9 cellular contexts compared by ENCODE assay signal in genomic region chr14:69613312-69614073, GRCh38. TPM values are rescaled to one million over a fixed set of nuclear protein-coding genes. Genes with fewer than 3 reads are reported as not detected.
DNase-seq lines count a peak whose midpoint lies in the region; ATAC-seq and TF ChIP-seq lines count a peak whose summit lies in the region.
"Had no signal": no experiment of that assay in that cellular context is flagged by ENCODE, and none has a peak within 500 bp of the region (broad histone marks: within the 10 kb centered on the region; RNA-seq: fewer than 3 reads in every experiment).

No MANE protein-coding gene starts in this region.

- H3K4me2 ChIP-seq in KMS-11, result peak overlapping the region; percentile 75; the same call in 1 of the 2 replicates

- no peak for ATAC-seq in central memory CD8-positive, alpha-beta T cell (replicated peaks; ENCODE audit: extremely low read depth, poor library complexity, severe bottlenecking)
- ATAC-seq in natural killer cell treated with Interleukin-12 subunit alpha and Interleukin-12 subunit beta and Interleukin-15 and Interleukin-18, amount 100 ng/mL, for 72 hours, result no peak
- no peak for ATAC-seq in GM21447 (IDR thresholded peaks at IDR 0.05; ENCODE audit: unreplicated experiment)

- peak overlapping the region; percentile 94 for H3K27ac Mint-ChIP-seq in central memory CD8-positive, alpha-beta T cell (ENCODE audit: low read depth)
- H3K27ac Mint-ChIP-seq in natural killer cell treated with Interleukin-12 subunit alpha and Interleukin-12 subunit beta and Interleukin-15 and Interleukin-18, amount 100 ng/mL, for 72 hours, result peak overlapping the region; percentile 93 to 96

- no peak overlapping the region for H2AFZ ChIP-seq in KMS-11 (ENCODE audit: low read depth)

- peaks cover 75% of the 10 kb centered on the region for H3K4me1 Mint-ChIP-seq in central memory CD8-positive, alpha-beta T cell
- peaks cover 66 to 76% of the 10 kb centered on the region in 2 donors for H3K4me1 Mint-ChIP-seq in natural killer cell treated with Interleukin-12 subunit alpha and Interleukin-12 subunit beta and Interleukin-15 and Interleukin-18, amount 100 ng/mL, for 72 hours (ENCODE audit: low read depth in 2 of 2)

- no peaks in the 10 kb centered on the region for H3K27me3 Mint-ChIP-seq in central memory CD8-positive, alpha-beta T cell
- H3K27me3 Mint-ChIP-seq in natural killer cell treated with Interleukin-12 subunit alpha and Interleukin-12 subunit beta and Interleukin-15 and Interleukin-18, amount 100 ng/mL, for 72 hours, result no peaks in the 10 kb centered on the region

- peaks cover 60% of the 10 kb centered on the region for H3K4me1 ChIP-seq in KMS-11 (ENCODE audit: low read depth, poor library complexity, severe bottlenecking)

- H3K27me3 ChIP-seq in BJ (ENCODE audit: control insufficient read depth, insufficient read depth, low read length), result no peaks in the 10 kb centered on the region
- no peaks in the 10 kb centered on the region for H3K27me3 ChIP-seq in KMS-11 (ENCODE audit: insufficient read depth, low read depth)

- DNase-seq in BJ (ENCODE audit: low read depth) (no peak), NCI-H128 (lab: John Stamatoyannopoulos, UW; ENCODE audit: unreplicated experiment) (no peak), NCI-H524 (lab: John Stamatoyannopoulos, UW) (no peak)
- no peak for DNase-seq in central memory CD8-positive, alpha-beta T cell (ENCODE audit: low spot score in 2 of 2)
- DNase-seq in natural killer cell treated with Interleukin-12 subunit alpha and Interleukin-12 subunit beta and Interleukin-15 and Interleukin-18, amount 100 ng/mL, for 72 hours (ENCODE audit: low spot score), result no peak
- no peak for DNase-seq in stimulated activated naive CD4-positive, alpha-beta T cell treated with Interleukin-2 at 50 U/mL for 16 hours (lab: John Stamatoyannopoulos, UW)
- DNase-seq: activated CD4-positive, alpha-beta T cell treated with anti-CD3 and anti-CD28 coated beads, Interleukin-2, amount 50 U/mL, for 1 hour had no signal

- H3K4me3 Mint-ChIP-seq in central memory CD8-positive, alpha-beta T cell, result peak overlapping the region; percentile 80
- H3K4me3 Mint-ChIP-seq in natural killer cell treated with Interleukin-12 subunit alpha and Interleukin-12 subunit beta and Interleukin-15 and Interleukin-18, amount 100 ng/mL, for 72 hours, result peak overlapping the region; percentile 90

- no peaks in the 10 kb centered on the region for H3K9me3 Mint-ChIP-seq in central memory CD8-positive, alpha-beta T cell
- no peaks in the 10 kb centered on the region for H3K9me3 Mint-ChIP-seq in natural killer cell treated with Interleukin-12 subunit alpha and Interleukin-12 subunit beta and Interleukin-15 and Interleukin-18, amount 100 ng/mL, for 72 hours

- POLR2A ChIA-PET in BJ (lab: Charles Lee), result no interaction called here

- H3K27ac ChIP-seq in KMS-11, result no peak overlapping the region; the same call in 1 of the 2 replicates

- CTCF ChIA-PET in BJ (lab: Yijun Ruan, JAX), result interaction anchor here (1.1 to 1.5 kb wide), 2 partner anchors 13 to 34 kb away, joined by 3 to 4 read pairs; no protein-coding TSS in a partner anchor

- H3K36me3 ChIP-seq in BJ (ENCODE audit: control insufficient read depth, insufficient read depth, low read length), result no peaks in the 10 kb centered on the region; the same call in 1 of the 2 replicates
- no peaks in the 10 kb centered on the region for H3K36me3 ChIP-seq in KMS-11 (ENCODE audit: insufficient read depth)

- TF ChIP-seq CTCF in BJ (IDR thresholded peaks at IDR 0.05; ENCODE audit: insufficient read depth, low read depth, low read length) (no peak), KMS-11 (conservative IDR thresholded peaks at IDR 0.05; ENCODE audit: low read depth, low read length) (no peak)

- no peak overlapping the region; the same call in 1 of the 2 replicates for H3K9ac ChIP-seq in KMS-11

- H3K79me2 ChIP-seq in KMS-11 (ENCODE audit: insufficient read depth, low read depth), result peaks cover 8% of the 10 kb centered on the region; the same call in 1 of the 2 replicates

- no peaks in the 10 kb centered on the region for H4K20me1 ChIP-seq in KMS-11 (ENCODE audit: insufficient read depth)

- peak overlapping the region; percentile 75 for H3K4me3 ChIP-seq in BJ (ENCODE audit: low read depth, low read length)
- H3K4me3 ChIP-seq in KMS-11 (IDR thresholded peaks at IDR 0.05; ENCODE audit: insufficient read depth, low read depth, low read length), result no peak overlapping the region

- H3K36me3 Mint-ChIP-seq in central memory CD8-positive, alpha-beta T cell (ENCODE audit: insufficient read depth), result peaks cover 11% of the 10 kb centered on the region
- H3K36me3 Mint-ChIP-seq in natural killer cell treated with Interleukin-12 subunit alpha and Interleukin-12 subunit beta and Interleukin-15 and Interleukin-18, amount 100 ng/mL, for 72 hours, result peaks cover 21% of the 10 kb centered on the region

RNA-seq across cellular contexts. Expression of gene SUSD6, which starts 2.1 kb away (rescaled TPM):
- polyA plus RNA-seq in BJ (2011; rRNA removed), result 15.9 and 20.3 TPM in 2 replicates
- 22.2 and 23.0 TPM in 2 replicates for polyA minus RNA-seq in BJ (2011; rRNA and poly(A)+ RNA removed)
- 100 to 1,000 TPM; 111 to 139 TPM for total RNA-seq in natural killer cell treated with Interleukin-12 subunit alpha and Interleukin-12 subunit beta and Interleukin-15 and Interleukin-18, amount 100 ng/mL, for 72 hours

RNA-seq across cellular contexts. Expression of gene CCDC177, which starts 38.8 kb away (rescaled TPM):
- not detected in 2 replicates for polyA plus RNA-seq in BJ (2011; rRNA removed)
- not detected in 2 replicates for polyA minus RNA-seq in BJ (2011; rRNA and poly(A)+ RNA removed)
- total RNA-seq in natural killer cell treated with Interleukin-12 subunit alpha and Interleukin-12 subunit beta and Interleukin-15 and Interleukin-18, amount 100 ng/mL, for 72 hours, result not detected
